In genomic region chr10:25068152-25069058, GRCh38 we compare ENCODE assay signal across 10 cellular contexts. TPM values are rescaled to one million over a fixed set of nuclear protein-coding genes. Genes with fewer than 3 reads are reported as not detected.
DNase-seq lines count a peak whose midpoint lies in the region; ATAC-seq and TF ChIP-seq lines count a peak whose summit lies in the region.
"Had no signal": no experiment of that assay in that cellular context is flagged by ENCODE, and none has a peak within 500 bp of the region (broad histone marks: within the 10 kb centered on the region; RNA-seq: fewer than 3 reads in every experiment).

No MANE protein-coding gene starts in this region.

- peak overlapping the region; percentile 78 for H3K4ac ChIP-seq in IMR-90 (ENCODE audit: low read depth, low read length)

- H3K14ac ChIP-seq in IMR-90 (replicated peaks; ENCODE audit: low read depth, low read length): peak overlapping the region; percentile 26

- no peak for TF ChIP-seq RAD21 in IMR-90 (IDR thresholded peaks at IDR 0.05; ENCODE audit: low read length)

- POLR2A ChIA-PET in IMR-90 (lab: Charles Lee; ENCODE audit: unreplicated experiment): no interaction called here

- peak overlapping the region; percentile 72 for H2BK5ac ChIP-seq in IMR-90 (ENCODE audit: low read depth, low read length, poor library complexity, severe bottlenecking)

- WGBS in IMR-90 (ENCODE audit: extremely low coverage in 2 of 2, insufficient read length in 1 of 2), 2 experiments: no CpG with 5 or more reads among the region's 11 CpGs
- 58% methylated on average over 11 of the region's 11 CpGs for WGBS in right cardiac atrium

- H4K20me1 ChIP-seq in IMR-90 (ENCODE audit: insufficient read depth, low read length): no peaks in the 10 kb centered on the region

- H3K4me1 ChIP-seq in IMR-90 (ENCODE audit: control insufficient read depth, insufficient read depth, low read length) (no peaks in the 10 kb centered on the region), right cardiac atrium (ENCODE audit: control insufficient read depth, insufficient read depth, low read length) (no peaks in the 10 kb centered on the region)

- H3K9me3 ChIP-seq in IMR-90 (ENCODE audit: control insufficient read depth, insufficient read depth, low read length) (no peaks in the 10 kb centered on the region), right cardiac atrium (ENCODE audit: control insufficient read depth, low read length) (no peaks in the 10 kb centered on the region)

- H3K9ac ChIP-seq in IMR-90 (ENCODE audit: low read depth, low read length): no peak overlapping the region

- no peak for TF ChIP-seq POLR2A in IMR-90 (IDR thresholded peaks at IDR 0.05; ENCODE audit: low read depth, low read length)

- H3K36me3 ChIP-seq in IMR-90 (ENCODE audit: control insufficient read depth, insufficient read depth, low read length): no peaks in the 10 kb centered on the region

- TF ChIP-seq CTCF in IMR-90 (conservative IDR thresholded peaks at IDR 0.05; ENCODE audit: low read depth, low read length): no peak

- no peaks in the 10 kb centered on the region for H3K27me3 ChIP-seq in IMR-90 (ENCODE audit: control insufficient read depth, insufficient read depth, low read length)
- H3K27me3 ChIP-seq in right cardiac atrium (ENCODE audit: control insufficient read depth, insufficient read depth): no peaks in the 10 kb centered on the region

- H3K27ac ChIP-seq in IMR-90 (ENCODE audit: insufficient read depth, low read length): peak overlapping the region; percentile 5; the same call in 1 of the 2 replicates
- no peak overlapping the region for H3K27ac ChIP-seq in right cardiac atrium (ENCODE audit: low read length)

- intact Hi-C loops in IMR-90 (cut with micrococcal nuclease) (no loop called here), right cardiac atrium (cut with DNase I) (no loop called here)

- dilution Hi-C loops in IMR-90 (cut with HindIII; ENCODE audit: low sequenced_read_pairs, unreplicated experiment): no loop called here

- H3K4me2 ChIP-seq in IMR-90 (ENCODE audit: low read depth, low read length): no peak overlapping the region

- no peak overlapping the region for H3K56ac ChIP-seq in IMR-90 (ENCODE audit: extremely low read depth, insufficient read depth, low read length)

- peak overlapping the region; percentile 55 for H4K5ac ChIP-seq in IMR-90 (ENCODE audit: low read depth, low read length)

- peak overlapping the region; percentile 49; the same call in 1 of the 3 replicates for H2BK15ac ChIP-seq in IMR-90 (ENCODE audit: low read depth, low read length)

- peak overlapping the region; percentile 85 for H2AFZ ChIP-seq in IMR-90 (replicated peaks; ENCODE audit: low read length, poor library complexity)

- H3K4me3 ChIP-seq in IMR-90 (ENCODE audit: insufficient read depth, low read depth, low read length) (no peak overlapping the region), right cardiac atrium (ENCODE audit: low read length) (no peak overlapping the region)

- in situ Hi-C loops in IMR-90 (cut with MboI; ENCODE audit: low sequenced_read_pairs): no loop called here

- peak overlapping the region; percentile 48; the same call in 1 of the 2 replicates for H2AK5ac ChIP-seq in IMR-90 (ENCODE audit: low read depth, low read length)

- peak overlapping the region; percentile 31; the same call in 1 of the 2 replicates for H3K23ac ChIP-seq in IMR-90 (ENCODE audit: low read depth, low read length)

- no peaks in the 10 kb centered on the region for H3K9me1 ChIP-seq in IMR-90 (ENCODE audit: insufficient read depth, low read length)

- H2AK9ac ChIP-seq in IMR-90 (replicated peaks; ENCODE audit: low read depth, low read length, poor library complexity): peak overlapping the region; percentile 84

- peak overlapping the region; percentile 29; the same call in 1 of the 2 replicates for H4K91ac ChIP-seq in IMR-90 (ENCODE audit: insufficient read depth, low read depth, low read length)

- peak overlapping the region; percentile 81 for H2BK120ac ChIP-seq in IMR-90 (ENCODE audit: low read depth, low read length)

- H3K79me1 ChIP-seq in IMR-90 (ENCODE audit: low read depth in 1 of 2, low read length in 2 of 2): no peaks in the 10 kb centered on the region

- BruUV-seq in IMR-90 (replicated peaks; lab: Mats Ljungman, UMichigan): no TSS peak

- H3K18ac ChIP-seq in IMR-90 (ENCODE audit: low read depth, low read length): peak overlapping the region; percentile 18; the same call in 1 of the 2 replicates

- ATAC-seq in IMR-90 (ENCODE audit: low read depth) (peak; percentile 74), right cardiac atrium (no peak)
- no peak for ATAC-seq in activated CD4-positive, CD25-positive, alpha-beta regulatory T cell treated with anti-CD3 and anti-CD28 coated beads, Interleukin-2, amount 50 U/mL, for 24 hours
- ATAC-seq: Panc1 had no signal

- DNase-seq in EH (ENCODE audit: low read depth) (peak; percentile 77), IMR-90 (peak; percentile 84), dermis microvascular lymphatic vessel endothelial cell (ENCODE audit: low read depth in 2 of 2) (peak; percentile 66 to 90), lung microvascular endothelial cell (ENCODE audit: low read depth in 2 of 2) (peak; percentile 83 to 93), epidermal melanocyte (ENCODE audit: insufficient read length, low spot score) (no peak), right cardiac atrium (no peak), mesenteric fat pad (ENCODE audit: low spot score) (no peak)
- DNase-seq: stimulated activated CD4-positive, alpha-beta T cell treated with anti-CD3 and anti-CD28 coated beads, Interleukin-1b, Interleukin-23, amount 100 ng/mL, for 48 hours had no signal

- peak overlapping the region; percentile 0 to 82; a peak in 3 of 4 replicates for H4K8ac ChIP-seq in IMR-90 (ENCODE audit: low read depth in 2 of 2, low read length in 2 of 2)

- peak overlapping the region; percentile 86 for H2BK20ac ChIP-seq in IMR-90 (ENCODE audit: low read depth, low read length)

- CTCF ChIA-PET in IMR-90 (lab: Yijun Ruan, JAX): interaction anchor here (1.8 kb wide), 1 partner anchor 13 kb away, joined by 7 read pairs; no protein-coding TSS in a partner anchor

TF ChIP-seq in IMR-90, 13 proteins besides CTCF, POLR2A, EP300 and RAD21:
- TF ChIP-seq, protein P1, sequence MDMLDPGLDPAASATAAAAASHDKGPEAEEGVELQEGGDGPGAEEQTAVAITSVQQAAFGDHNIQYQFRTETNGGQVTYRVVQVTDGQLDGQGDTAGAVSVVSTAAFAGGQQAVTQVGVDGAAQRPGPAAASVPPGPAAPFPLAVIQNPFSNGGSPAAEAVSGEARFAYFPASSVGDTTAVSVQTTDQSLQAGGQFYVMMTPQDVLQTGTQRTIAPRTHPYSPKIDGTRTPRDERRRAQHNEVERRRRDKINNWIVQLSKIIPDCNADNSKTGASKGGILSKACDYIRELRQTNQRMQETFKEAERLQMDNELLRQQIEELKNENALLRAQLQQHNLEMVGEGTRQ (IDR thresholded peaks at IDR 0.05; ENCODE audit: low read depth, low read length): 0 out of 2 replicates have a peak, but pooled peaks have one; percentile 45
- no peak for TF ChIP-seq NFE2L2 (IDR thresholded peaks at IDR 0.05; ENCODE audit: low read depth, low read length)
- TF ChIP-seq BHLHE40 (IDR thresholded peaks at IDR 0.05; ENCODE audit: low read depth, low read length): 0 out of 2 replicates have a peak, but pooled peaks have one; percentile 5
- TF ChIP-seq RCOR1 (IDR thresholded peaks at IDR 0.05; ENCODE audit: insufficient replicate concordance, low read length): no peak

RNA-seq across cellular contexts. Expression of gene THNSL1, which starts 52.0 kb away (rescaled TPM):
- total RNA-seq in IMR-90 (2012; rRNA removed): 2.0 and 3.6 TPM in 2 replicates
- polyA plus RNA-seq in IMR-90 (2012; rRNA removed): 0.92 and 1.3 TPM in 2 replicates
- 0.14 and 0.27 TPM in 2 replicates for polyA plus RNA-seq in IMR-90 (2012; cell fraction: cytosol; rRNA removed)
- 0.05 and 0.52 TPM in 2 replicates for polyA plus RNA-seq in IMR-90 (2012; cell fraction: nucleus; rRNA removed; ENCODE audit: low replicate concordance)
- total RNA-seq in dermis microvascular lymphatic vessel endothelial cell: 1.9 and 2.8 TPM in 2 replicates
- 1.5 and 3.6 TPM in 2 replicates for total RNA-seq in lung microvascular endothelial cell
- 1 to 10 TPM; 1.9 to 4.6 (median 3.6) TPM for total RNA-seq in right cardiac atrium
- polyA plus RNA-seq in right cardiac atrium: 3.1 TPM
- 0.64 TPM for total RNA-seq in mesenteric fat pad

RNA-seq across cellular contexts. Expression of gene ENKUR, which starts 52.4 kb away (rescaled TPM):
- total RNA-seq in IMR-90 (2012; rRNA removed): under 0.01 TPM in 1 of 2 replicates, not detected in the other
- not detected in 2 replicates for polyA plus RNA-seq in IMR-90 (2012; rRNA removed)
- not detected in 2 replicates for polyA plus RNA-seq in IMR-90 (2012; cell fraction: cytosol; rRNA removed)
- polyA plus RNA-seq in IMR-90 (2012; cell fraction: nucleus; rRNA removed; ENCODE audit: low replicate concordance): not detected in 2 replicates
- 0.38 and 0.51 TPM in 2 replicates for total RNA-seq in dermis microvascular lymphatic vessel endothelial cell
- total RNA-seq in lung microvascular endothelial cell: 0.20 and 0.44 TPM in 2 replicates
- total RNA-seq in right cardiac atrium: not detected
- not detected for polyA plus RNA-seq in right cardiac atrium
- total RNA-seq in mesenteric fat pad: not detected

Comparison
In these comparisons a context has a peak if more than half of its experiments do, and no peak if none do; other contexts are left out.
1. DNase-seq: peak in EH (single experiment), IMR-90 (single experiment), dermis microvascular lymphatic vessel endothelial cell (2 of 2) and lung microvascular endothelial cell (2 of 2); none in epidermal melanocyte (single experiment), right cardiac atrium (0 of 3) and mesenteric fat pad (single experiment).